Comparison of ENCODE assay signal across 8 cellular contexts in the genomic region with DNA sequence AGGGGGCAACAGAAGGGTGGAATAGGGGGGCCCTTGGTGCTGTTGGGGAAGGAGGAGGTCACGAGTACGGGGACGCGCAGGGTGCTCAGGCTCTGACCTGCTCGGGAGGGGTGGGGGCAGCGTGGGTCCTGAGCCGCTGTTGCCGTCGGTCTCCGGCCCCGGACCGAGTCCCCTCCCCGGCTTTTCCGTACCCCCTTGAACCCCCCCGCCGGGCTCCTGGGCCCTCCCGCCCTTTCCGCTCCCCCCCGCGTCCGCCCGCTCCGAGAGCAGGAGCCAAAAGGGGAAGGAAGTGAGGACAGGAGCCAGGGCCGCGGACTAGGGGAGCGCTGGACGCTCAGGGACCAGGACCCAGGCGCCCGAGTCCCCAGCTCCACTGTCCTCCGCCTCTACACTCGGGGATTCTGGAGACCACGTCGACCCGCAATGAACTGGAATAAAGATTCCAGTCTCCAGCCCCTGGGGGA. TPM values are rescaled to one million over a fixed set of nuclear protein-coding genes. Genes with fewer than 3 reads are reported as not detected.
DNase-seq lines count a peak whose midpoint lies in the region; ATAC-seq lines count a peak whose summit lies in the region.

A gene with protein sequence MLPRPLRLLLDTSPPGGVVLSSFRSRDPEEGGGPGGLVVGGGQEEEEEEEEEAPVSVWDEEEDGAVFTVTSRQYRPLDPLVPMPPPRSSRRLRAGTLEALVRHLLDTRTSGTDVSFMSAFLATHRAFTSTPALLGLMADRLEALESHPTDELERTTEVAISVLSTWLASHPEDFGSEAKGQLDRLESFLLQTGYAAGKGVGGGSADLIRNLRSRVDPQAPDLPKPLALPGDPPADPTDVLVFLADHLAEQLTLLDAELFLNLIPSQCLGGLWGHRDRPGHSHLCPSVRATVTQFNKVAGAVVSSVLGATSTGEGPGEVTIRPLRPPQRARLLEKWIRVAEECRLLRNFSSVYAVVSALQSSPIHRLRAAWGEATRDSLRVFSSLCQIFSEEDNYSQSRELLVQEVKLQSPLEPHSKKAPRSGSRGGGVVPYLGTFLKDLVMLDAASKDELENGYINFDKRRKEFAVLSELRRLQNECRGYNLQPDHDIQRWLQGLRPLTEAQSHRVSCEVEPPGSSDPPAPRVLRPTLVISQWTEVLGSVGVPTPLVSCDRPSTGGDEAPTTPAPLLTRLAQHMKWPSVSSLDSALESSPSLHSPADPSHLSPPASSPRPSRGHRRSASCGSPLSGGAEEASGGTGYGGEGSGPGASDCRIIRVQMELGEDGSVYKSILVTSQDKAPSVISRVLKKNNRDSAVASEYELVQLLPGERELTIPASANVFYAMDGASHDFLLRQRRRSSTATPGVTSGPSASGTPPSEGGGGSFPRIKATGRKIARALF (minus strand): TSS at position 170 of the 464 bp plus-strand sequence. CDS start 332 bp downstream, outside the sequence.

- H3K27me3 ChIP-seq in SJSA1 (replicated peaks) = no peaks in the 10 kb centered on the region

- peak within 1 kb of the TSS; percentile 56 for H3K4me3 ChIP-seq in SJSA1

- peak; percentile 24 for ATAC-seq in GM18868 (IDR thresholded peaks at IDR 0.05; ENCODE audit: unreplicated experiment)
- peak; percentile 25 for ATAC-seq in HG03439 (IDR thresholded peaks at IDR 0.05; ENCODE audit: unreplicated experiment)
- ATAC-seq in left ventricle myocardium superior = peak; percentile 82

- H3K27ac ChIP-seq in SJSA1 = peak within 1 kb of the TSS; percentile 83

- peaks cover 15% of the 10 kb centered on the region for H3K4me1 ChIP-seq in SJSA1 (replicated peaks)

- DNase-seq in AML-193 (lab: John Stamatoyannopoulos, UW) = peak; percentile 86
- peak in 1 of 2 experiments; percentile 69 for DNase-seq in SJSA1 (ENCODE audit: low read depth in 1 of 2, low spot score in 2 of 2)
- peak in 53 of 58 donors; percentile 22 to 89 (median 78) for DNase-seq in anterior cingulate cortex (lab: John Stamatoyannopoulos, UW)
- peak; percentile 91 for DNase-seq in left ventricle myocardium superior
- peak; percentile 80 for DNase-seq in pons (ENCODE audit: low spot score)
- DNase-seq in KBM-7 = no peak

- peaks cover 54% of the 10 kb centered on the region for H3K36me3 ChIP-seq in SJSA1

- in situ Hi-C loops in KBM-7 (cut with MboI; ENCODE audit: low pct_unique_long_range_greater_than_20kb, low sequenced_read_pairs) = no loop called here

- no peaks in the 10 kb centered on the region for H3K9me3 ChIP-seq in SJSA1 (replicated peaks)

- intact Hi-C loops in left ventricle myocardium superior (cut with micrococcal nuclease) = no loop called here

RNA-seq across cellular contexts. Expression of the gene that starts here (rescaled TPM):
- total RNA-seq in SJSA1 (2014; rRNA removed; shearing (Covaris generic)) = 24.5 and 35.7 TPM in 2 replicates
- 59.4 TPM for total RNA-seq in left ventricle myocardium superior

Comparison
In these comparisons a context has a peak if more than half of its experiments do, and no peak if none do; other contexts are left out.
1. ATAC-seq: peak in every context shown above with its lines; median percentile 82 in left ventricle myocardium superior; 25 in HG03439; 24 in GM18868.